15 cellular contexts compared by ENCODE assay signal in genomic region chr11:77779935-77780334, GRCh38. TPM values are rescaled to one million over a fixed set of nuclear protein-coding genes. Genes with fewer than 3 reads are reported as not detected.
DNase-seq lines count a peak whose midpoint lies in the region; ATAC-seq and TF ChIP-seq lines count a peak whose summit lies in the region.
"Had no signal": no experiment of that assay in that cellular context is flagged by ENCODE, and none has a peak within 500 bp of the region (broad histone marks: within the 10 kb centered on the region; RNA-seq: fewer than 3 reads in every experiment).

No MANE protein-coding gene starts in this region.

- no peak for TF ChIP-seq POLR2A in sigmoid colon (IDR thresholded peaks at IDR 0.05)

- TF ChIP-seq CTCF in sigmoid colon (IDR thresholded peaks at IDR 0.05): no peak

- no peak overlapping the region for H3K27ac ChIP-seq in sigmoid colon
- H3K27ac ChIP-seq: HL-60 had no signal

- H3K27me3 ChIP-seq in sigmoid colon: no peaks in the 10 kb centered on the region

- H3K9me3 ChIP-seq in sigmoid colon: no peaks in the 10 kb centered on the region

- intact Hi-C loops in sigmoid colon (cut with DNase I): no loop called here

- DNase-seq in AG20443 (ENCODE audit: low spot score): peak; percentile 22
- peak; percentile 66 for DNase-seq in astrocyte of the hippocampus (ENCODE audit: low read depth, low spot score)
- DNase-seq in iPS-NIHi7 (ENCODE audit: extremely low spot score): peak; percentile 26
- no peak for DNase-seq in sigmoid colon
- no peak for DNase-seq in dedifferentiated amniotic fluid mesenchymal stem cell (ENCODE audit: extremely low spot score)
- DNase-seq: activated CD4-positive, alpha-beta T cell treated with anti-CD3 and anti-CD28 coated beads for 1 hour; activated gamma-delta T cell treated with Interleukin-2 at 50 U/mL for 16 hours; CD4-positive, CD25-positive, alpha-beta regulatory T cell; effector CD8-positive, alpha-beta T cell; NCI-H2081 treated with DMSO at 0.1 percent for 48 hours; stimulated activated naive CD4-positive, alpha-beta T cell treated with Interleukin-2 at 50 U/mL for 16 hours had no signal

- no peak for TF ChIP-seq EP300 in Ishikawa (IDR thresholded peaks at IDR 0.05; ENCODE audit: borderline replicate concordance)
- no peak for TF ChIP-seq EP300 in sigmoid colon (IDR thresholded peaks at IDR 0.05)

- ATAC-seq in HG03196 (IDR thresholded peaks at IDR 0.05; ENCODE audit: unreplicated experiment) (no peak), HG03571 (IDR thresholded peaks at IDR 0.05; ENCODE audit: unreplicated experiment) (no peak)

- no peak for TF ChIP-seq RAD21 in Ishikawa (IDR thresholded peaks at IDR 0.05; ENCODE audit: low read depth)

- H3K4me1 ChIP-seq in sigmoid colon: peaks cover 0 to 13% (median 5%) of the 10 kb centered on the region in 4 donors

- no peak overlapping the region for H3K4me3 ChIP-seq in sigmoid colon

- no peaks in the 10 kb centered on the region for H3K36me3 ChIP-seq in sigmoid colon

TF ChIP-seq in Ishikawa, 13 proteins besides CTCF, POLR2A, EP300 and RAD21:
- TF ChIP-seq TCF12 (IDR thresholded peaks at IDR 0.05; ENCODE audit: low read depth) (no peak), NFIC (IDR thresholded peaks at IDR 0.05) (no peak), TAF1 (IDR thresholded peaks at IDR 0.05; ENCODE audit: low read depth) (no peak), FOXM1 (IDR thresholded peaks at IDR 0.05; ENCODE audit: borderline replicate concordance, low read depth) (no peak), USF1 (IDR thresholded peaks at IDR 0.05) (no peak), YY1 (IDR thresholded peaks at IDR 0.05; ENCODE audit: low read depth) (no peak), CEBPB (IDR thresholded peaks at IDR 0.05) (no peak), EGR1 (IDR thresholded peaks at IDR 0.05) (no peak), REST (IDR thresholded peaks at IDR 0.05; ENCODE audit: low read depth) (peak; percentile 98), ZBTB7A (IDR thresholded peaks at IDR 0.05; ENCODE audit: low read depth) (no peak), TEAD4 (IDR thresholded peaks at IDR 0.05) (peak; percentile 100), MAX (IDR thresholded peaks at IDR 0.05) (no peak), CREB1 (IDR thresholded peaks at IDR 0.05; ENCODE audit: low read depth) (no peak)

RNA-seq across cellular contexts. Expression of gene RSF1, which starts 40.6 kb away (rescaled TPM):
- 10 to 100 TPM; 61.5 to 90.7 (median 75.6) TPM for total RNA-seq in sigmoid colon
- 10 to 100 TPM in 2 of 3 donors, 1 to 10 TPM in 1; 9.6 to 14.1 (median 10.2) TPM for polyA plus RNA-seq in sigmoid colon

RNA-seq across cellular contexts. Expression of gene AAMDC, which starts 41.0 kb away (rescaled TPM):
- total RNA-seq in sigmoid colon: 10 to 100 TPM; 29.1 to 66.7 (median 43.7) TPM
- 10 to 100 TPM; 36.4 to 85.3 (median 63.6) TPM for polyA plus RNA-seq in sigmoid colon

Comparison
In these comparisons a context has a peak if more than half of its experiments do, and no peak if none do; other contexts are left out.
1. DNase-seq: peak in AG20443 (single experiment), astrocyte of the hippocampus (single experiment) and iPS-NIHi7 (single experiment); none in sigmoid colon (single experiment) and dedifferentiated amniotic fluid mesenchymal stem cell (single experiment).